ENCODE assay signal across 15 cellular contexts in the genomic region with DNA sequence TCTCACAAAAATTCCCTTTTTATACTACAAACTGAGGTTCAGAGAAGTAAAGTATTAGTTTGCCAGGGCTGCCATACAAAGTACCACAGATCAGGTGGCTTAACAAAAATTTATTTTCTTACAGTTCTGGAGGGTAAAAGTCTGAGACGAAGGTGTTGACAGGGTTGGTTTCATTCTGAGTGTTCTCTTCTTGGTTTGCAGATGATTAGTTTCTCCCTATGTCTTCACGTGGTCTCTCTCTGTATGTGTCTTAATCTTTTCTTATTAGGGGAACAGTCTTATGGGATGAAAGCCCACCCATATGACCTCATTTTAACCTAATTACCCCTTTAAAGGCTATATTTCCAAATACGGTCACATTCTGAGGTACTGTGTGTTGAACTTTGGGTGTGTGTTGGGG.
A peak's percentile ranks its signal among the peaks of the same experiment; 100 is the strongest.
DNase-seq lines count a peak whose midpoint lies in the region; ATAC-seq lines count a peak whose summit lies in the region.
"Had no signal": no experiment of that assay in that cellular context is flagged by ENCODE, and none has a peak within 500 bp of the region (broad histone marks: within the 10 kb centered on the region; RNA-seq: fewer than 3 reads in every experiment).

No MANE protein-coding gene starts in this region.

- ATAC-seq in GM18508 (IDR thresholded peaks at IDR 0.05; ENCODE audit: insufficient read depth, unreplicated experiment) (peak; percentile 69), GM18867 (IDR thresholded peaks at IDR 0.05; ENCODE audit: unreplicated experiment) (peak; percentile 95), HG02885 (IDR thresholded peaks at IDR 0.05; ENCODE audit: poor library complexity, unreplicated experiment) (peak; percentile 48), HG03354 (IDR thresholded peaks at IDR 0.05; ENCODE audit: poor library complexity, severe bottlenecking, unreplicated experiment) (peak; percentile 55), left cardiac atrium (no peak), HG02981 (IDR thresholded peaks at IDR 0.05; ENCODE audit: unreplicated experiment) (no peak)
- ATAC-seq: K562 had no signal

- intact Hi-C loops in left cardiac atrium (cut with DNase I), result no loop called here

- DNase-seq in left cardiac atrium (no peak), CD1c-positive myeloid dendritic cell (ENCODE audit: extremely low spot score) (no peak)
- no peak for DNase-seq in stimulated activated CD4-positive, alpha-beta T cell treated with anti-CD3 and anti-CD28 coated beads, Interleukin-4, amount 100 ng/mL, for 1 hour
- DNase-seq: Caco-2; CD8-positive, alpha-beta memory T cell; DND-41; GDM1; HFFc6; Kasumi-1 had no signal

Comparison
In these comparisons a context has a peak if more than half of its experiments do, and no peak if none do; other contexts are left out.
1. ATAC-seq: peak in GM18508 (single experiment), GM18867 (single experiment), HG02885 (single experiment) and HG03354 (single experiment); none in left cardiac atrium (0 of 2) and HG02981 (single experiment).